Comparison of ENCODE assay signal across 26 cellular contexts in the genomic region with DNA sequence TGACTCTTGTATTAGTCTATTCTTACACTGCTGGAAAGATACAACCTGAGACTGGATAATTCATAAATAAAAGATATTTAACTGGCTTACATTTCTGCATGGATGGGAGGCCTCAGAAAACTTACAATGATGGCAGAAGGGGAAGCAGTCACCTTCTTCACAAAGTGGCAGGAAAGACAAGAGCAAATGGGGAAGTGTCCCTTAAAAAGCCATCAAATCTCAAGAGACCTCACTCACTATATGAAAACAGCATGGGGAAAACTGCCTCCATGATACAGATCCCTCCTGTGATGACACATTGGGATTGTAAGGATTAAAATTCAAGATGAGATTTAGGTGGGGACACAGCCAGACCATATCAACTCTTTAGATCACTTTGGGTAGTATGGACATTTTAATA.
"Had no signal": no experiment of that assay in that cellular context is flagged by ENCODE, and none has a peak within 500 bp of the region (broad histone marks: within the 10 kb centered on the region; RNA-seq: fewer than 3 reads in every experiment).

No MANE protein-coding gene starts in this region.

- H3K4me1 Mint-ChIP-seq: activated naive CD8-positive, alpha-beta T cell treated with anti-CD3 and anti-CD28 coated beads, Interleukin-2, amount 50 U/mL, for 24 hours had no signal

- H3K36me3 Mint-ChIP-seq: activated naive CD4-positive, alpha-beta T cell treated with anti-CD3 and anti-CD28 coated beads, Interleukin-2, amount 50 U/mL, for 24 hours had no signal

- H3K36me3 ChIP-seq: ascending aorta, WERI-Rb-1 had no signal

- H3K4me3 ChIP-seq: ascending aorta, body of pancreas, SK-N-MC had no signal

- H3K9me3 Mint-ChIP-seq: activated naive CD4-positive, alpha-beta T cell treated with anti-CD3 and anti-CD28 coated beads, Interleukin-2, amount 50 U/mL, for 24 hours had no signal

- DNase-seq: activated CD4-positive, alpha-beta T cell treated with anti-CD3 and anti-CD28 coated beads for 36 hours; activated CD4-positive, alpha-beta T cell treated with anti-CD3 and anti-CD28 coated beads, Interleukin-2, amount 50 U/mL, for 4 hours; activated CD8-positive, alpha-beta memory T cell treated with anti-CD3 and anti-CD28 coated beads, Interleukin-2, amount 50 U/mL, for 48 hours; activated CD8-positive, alpha-beta T cell treated with anti-CD3 and anti-CD28 coated beads, Interleukin-2, amount 10 ng/mL, durations not matched to agents 7 days and 5 days; activated naive CD4-positive, alpha-beta T cell; activated naive CD8-positive, alpha-beta T cell treated with anti-CD3 and anti-CD28 coated beads, Interleukin-2, amount 50 U/mL, for 24 hours; activated T-cell treated with anti-CD3 and anti-CD28 coated beads, Interleukin-2, amount 50 U/mL, for 1 hour; amniotic stem cell; body of pancreas; central memory CD4-positive, alpha-beta T cell; NCI-H1105; NCI-H1436; NCI-H1694 treated with DMSO at 0.1 percent for 48 hours; NCI-H2029 treated with DMSO at 0.1 percent for 48 hours; NCI-H345; NCI-H510A; NCI-H69; NK-92 treated with Interleukin-12 subunit alpha and Interleukin-12 subunit beta, amount 100 ng/mL, for 24 hours; RPMI8226; T-helper 1 cell; WERI-Rb-1 had no signal

- H3K27ac ChIP-seq: ascending aorta, body of pancreas, SK-N-MC, WERI-Rb-1 had no signal

- H3K4me3 Mint-ChIP-seq: activated CD4-positive, alpha-beta T cell treated with anti-CD3 and anti-CD28 coated beads for 36 hours; activated CD8-positive, alpha-beta T cell treated with anti-CD3 and anti-CD28 coated beads, Interleukin-2, amount 10 ng/mL, durations not matched to agents 7 days and 5 days; activated naive CD4-positive, alpha-beta T cell treated with anti-CD3 and anti-CD28 coated beads, Interleukin-2, amount 50 U/mL, for 24 hours; activated naive CD8-positive, alpha-beta T cell treated with anti-CD3 and anti-CD28 coated beads, Interleukin-2, amount 50 U/mL, for 24 hours had no signal

- H3K27ac Mint-ChIP-seq: activated CD4-positive, alpha-beta T cell treated with anti-CD3 and anti-CD28 coated beads for 36 hours; activated CD8-positive, alpha-beta T cell treated with anti-CD3 and anti-CD28 coated beads, Interleukin-2, amount 10 ng/mL, durations not matched to agents 7 days and 5 days; activated naive CD4-positive, alpha-beta T cell treated with anti-CD3 and anti-CD28 coated beads, Interleukin-2, amount 50 U/mL, for 24 hours; activated naive CD8-positive, alpha-beta T cell treated with anti-CD3 and anti-CD28 coated beads, Interleukin-2, amount 50 U/mL, for 24 hours had no signal

- H3K27me3 ChIP-seq: ascending aorta, body of pancreas had no signal

- H3K27me3 Mint-ChIP-seq: activated CD4-positive, alpha-beta T cell treated with anti-CD3 and anti-CD28 coated beads for 36 hours; activated naive CD4-positive, alpha-beta T cell treated with anti-CD3 and anti-CD28 coated beads, Interleukin-2, amount 50 U/mL, for 24 hours; activated naive CD8-positive, alpha-beta T cell treated with anti-CD3 and anti-CD28 coated beads, Interleukin-2, amount 50 U/mL, for 24 hours had no signal

- ATAC-seq: activated CD4-positive, alpha-beta T cell treated with anti-CD3 and anti-CD28 coated beads for 36 hours; activated CD8-positive, alpha-beta T cell treated with anti-CD3 and anti-CD28 coated beads, Interleukin-2, amount 10 ng/mL, durations not matched to agents 7 days and 5 days; activated naive CD8-positive, alpha-beta T cell treated with anti-CD3 and anti-CD28 coated beads, Interleukin-2, amount 50 U/mL, for 24 hours; body of pancreas; Panc1; Right ventricle myocardium inferior had no signal

- H3K4me1 ChIP-seq: ascending aorta, body of pancreas had no signal
